8 cellular contexts compared by ENCODE assay signal in genomic region chr7:130893441-130893894, GRCh38.
A peak's percentile ranks its signal among the peaks of the same experiment; 100 is the strongest.
DNase-seq lines count a peak whose midpoint lies in the region; ATAC-seq and TF ChIP-seq lines count a peak whose summit lies in the region.

No MANE protein-coding gene starts in this region.

- POLR2A ChIA-PET in activated CD8-positive, alpha-beta T cell treated with anti-CD3 and anti-CD28 coated beads for 36 hours (lab: Charles Lee): interaction anchor here (0.5 to 2.2 kb wide), 7 partner anchors 10 to 1697 kb away, joined by 3 to 6 read pairs (median 3); no protein-coding TSS in a partner anchor
- POLR2A ChIA-PET in GM10248 (lab: Yijun Ruan, JAX): interaction anchor here (1.3 kb wide), 1 partner anchor 48 kb away, joined by 3 read pairs; no protein-coding TSS in a partner anchor

- peaks cover 4 to 43% (median 6%) of the 10 kb centered on the region in 4 donors for H3K36me3 ChIP-seq in sigmoid colon

- DNase-seq in Daoy (ENCODE audit: low read depth) (peak; percentile 58), foreskin keratinocyte (no peak), sigmoid colon (no peak), GM10248 (ENCODE audit: extremely low spot score) (no peak), NCI-H446 treated with DMSO at 0.1 percent for 48 hours (lab: John Stamatoyannopoulos, UW) (no peak)
- no peak for DNase-seq in activated CD8-positive, alpha-beta T cell treated with anti-CD3 and anti-CD28 coated beads for 36 hours

- no peak for TF ChIP-seq CTCF in activated CD8-positive, alpha-beta T cell treated with anti-CD3 and anti-CD28 coated beads for 36 hours (IDR thresholded peaks at IDR 0.05)
- TF ChIP-seq CTCF in foreskin keratinocyte (conservative IDR thresholded peaks at IDR 0.05) (no peak), sigmoid colon (IDR thresholded peaks at IDR 0.05) (no peak), GM10248 (IDR thresholded peaks at IDR 0.05; ENCODE audit: control extremely low read depth, extremely low read depth, low read depth, missing control alignments) (no peak)

- peaks cover 80% of the 10 kb centered on the region for H3K4me1 Mint-ChIP-seq in activated CD8-positive, alpha-beta T cell treated with anti-CD3 and anti-CD28 coated beads for 36 hours (ENCODE audit: low read depth)

- WGBS in sigmoid colon, 2 donors: 51 to 69% methylated on average over 7 of the region's 7 CpGs

- no peak overlapping the region for H3K4me3 ChIP-seq in sigmoid colon

- no peaks in the 10 kb centered on the region for H3K9me3 Mint-ChIP-seq in activated CD8-positive, alpha-beta T cell treated with anti-CD3 and anti-CD28 coated beads for 36 hours

- H3K27me3 ChIP-seq in foreskin keratinocyte (no peaks in the 10 kb centered on the region), sigmoid colon (no peaks in the 10 kb centered on the region)

- H3K4me3 Mint-ChIP-seq in activated CD8-positive, alpha-beta T cell treated with anti-CD3 and anti-CD28 coated beads for 36 hours: no peak overlapping the region

- TF ChIP-seq EP300 in sigmoid colon (IDR thresholded peaks at IDR 0.05): no peak

- H3K27ac ChIP-seq in foreskin keratinocyte (peak overlapping the region; percentile 6), sigmoid colon (peak overlapping the region; percentile 39 to 69 (median 64))

- no peaks in the 10 kb centered on the region for H3K27me3 Mint-ChIP-seq in activated CD8-positive, alpha-beta T cell treated with anti-CD3 and anti-CD28 coated beads for 36 hours

- peaks cover 82% of the 10 kb centered on the region for H3K36me3 Mint-ChIP-seq in activated CD8-positive, alpha-beta T cell treated with anti-CD3 and anti-CD28 coated beads for 36 hours (ENCODE audit: low read depth)

- ATAC-seq in activated CD8-positive, alpha-beta T cell treated with anti-CD3 and anti-CD28 coated beads for 36 hours: no peak
- ATAC-seq in foreskin keratinocyte: no peak
- no peak for ATAC-seq in GM21381 (IDR thresholded peaks at IDR 0.05; ENCODE audit: unreplicated experiment)
- ATAC-seq in HG02759 (IDR thresholded peaks at IDR 0.05; ENCODE audit: unreplicated experiment): no peak

- CTCF ChIA-PET in activated CD8-positive, alpha-beta T cell treated with anti-CD3 and anti-CD28 coated beads for 36 hours (lab: Charles Lee): interaction anchor here (0.8 to 5.3 kb wide), 2 partner anchors 18 to 620 kb away, joined by 3 to 96 read pairs; no protein-coding TSS in a partner anchor
- CTCF ChIA-PET in GM10248 (lab: Yijun Ruan, JAX): interaction anchor here (0.6 to 8.7 kb wide), 9 partner anchors 9 to 147 kb away, joined by 3 to 141 read pairs (median 10); no protein-coding TSS in a partner anchor

- intact Hi-C loops in activated CD8-positive, alpha-beta T cell treated with anti-CD3 and anti-CD28 coated beads for 36 hours (cut with micrococcal nuclease): no loop called here
- intact Hi-C loops in sigmoid colon (cut with DNase I): loop anchor here (10.0 kb wide), 1 partner anchor 431 kb away; the partner anchor contains the start of gene MKLN1

- H3K9me3 ChIP-seq in sigmoid colon: no peaks in the 10 kb centered on the region

- peak overlapping the region; percentile 87 for H3K27ac Mint-ChIP-seq in activated CD8-positive, alpha-beta T cell treated with anti-CD3 and anti-CD28 coated beads for 36 hours

- no peak for TF ChIP-seq POLR2A in sigmoid colon (IDR thresholded peaks at IDR 0.05)

- H3K4me1 ChIP-seq in foreskin keratinocyte (peaks cover 63% of the 10 kb centered on the region), sigmoid colon (peaks cover 0 to 69% (median 65%) of the 10 kb centered on the region in 4 donors)
